10 cellular contexts compared by ENCODE assay signal in genomic region chr9:20551835-20552234, GRCh38.
DNase-seq lines count a peak whose midpoint lies in the region; ATAC-seq and TF ChIP-seq lines count a peak whose summit lies in the region.
"Had no signal": no experiment of that assay in that cellular context is flagged by ENCODE, and none has a peak within 500 bp of the region (broad histone marks: within the 10 kb centered on the region; RNA-seq: fewer than 3 reads in every experiment).

No MANE protein-coding gene starts in this region.

- H3K4me3 Mint-ChIP-seq in effector memory CD8-positive, alpha-beta T cell, result peak overlapping the region in 1 of 2 donors; percentile 21

- no peak overlapping the region for H2AFZ ChIP-seq in hepatocyte

- no peak for TF ChIP-seq CTCF in hepatocyte (IDR thresholded peaks at IDR 0.05; ENCODE audit: poor library complexity)

- ATAC-seq in GM18508 (IDR thresholded peaks at IDR 0.05; ENCODE audit: insufficient read depth, unreplicated experiment) (peak; percentile 73), GM21619 (IDR thresholded peaks at IDR 0.05; ENCODE audit: unreplicated experiment) (peak; percentile 72), Right ventricle myocardium inferior (no peak)
- no peak for ATAC-seq in effector memory CD8-positive, alpha-beta T cell (replicated peaks)

- H3K9ac ChIP-seq in HUES48 (ENCODE audit: low read depth, low read length), result no peak overlapping the region

- no peaks in the 10 kb centered on the region for H3K27me3 Mint-ChIP-seq in effector memory CD8-positive, alpha-beta T cell

- H3K9me3 ChIP-seq in HUES48 (ENCODE audit: control insufficient read depth, insufficient read depth, low read length) (no peaks in the 10 kb centered on the region), hepatocyte (ENCODE audit: low read depth) (no peaks in the 10 kb centered on the region)

- WGBS in hepatocyte (ENCODE audit: low lambda C conversion rate, missing lambda C conversion rate), result 44% methylated on average over 5 of the region's 5 CpGs

- peaks cover 22% of the 10 kb centered on the region for H3K4me1 ChIP-seq in HUES48 (ENCODE audit: control insufficient read depth, insufficient read depth, low read length)
- H3K4me1 ChIP-seq in hepatocyte (ENCODE audit: insufficient read depth), result peaks cover 20% of the 10 kb centered on the region

- H3K4me2 ChIP-seq in hepatocyte, result peak overlapping the region; percentile 52

- H3K9me3 Mint-ChIP-seq in effector memory CD8-positive, alpha-beta T cell, result no peaks in the 10 kb centered on the region

- H3K27ac ChIP-seq in HUES48 (ENCODE audit: low read depth, low read length) (peak overlapping the region; percentile 16), hepatocyte (peak overlapping the region; percentile 69)

- H3K79me2 ChIP-seq in hepatocyte, result peaks cover 95% of the 10 kb centered on the region

- DNase-seq in hepatocyte (ENCODE audit: low spot score), result peak; percentile 27
- no peak for DNase-seq in Right ventricle myocardium inferior (ENCODE audit: missing footprints)
- DNase-seq in stimulated activated CD8-positive, alpha-beta memory T cell treated with anti-CD3 and anti-CD28 coated beads, Interleukin-4, amount 100 ng/mL, for 48 hours, result no peak
- no peak for DNase-seq in DMS79 (lab: John Stamatoyannopoulos, UW)
- no peak for DNase-seq in effector memory CD8-positive, alpha-beta T cell
- DNase-seq: central memory CD4-positive, alpha-beta T cell; Kasumi-1 had no signal

- intact Hi-C loops in Right ventricle myocardium inferior (cut with DNase I), result loop anchor here (5.0 kb wide), 1 partner anchor 70 kb away; the partner anchor contains the start of gene MLLT3

- H3K4me1 Mint-ChIP-seq in effector memory CD8-positive, alpha-beta T cell (ENCODE audit: low read depth in 2 of 2), result peaks cover 30 to 63% of the 10 kb centered on the region in 2 donors

- H3K4me3 ChIP-seq in HUES48 (ENCODE audit: low read depth, low read length) (no peak overlapping the region), hepatocyte (no peak overlapping the region)

- no peaks in the 10 kb centered on the region for H3K36me3 Mint-ChIP-seq in effector memory CD8-positive, alpha-beta T cell (ENCODE audit: insufficient read depth)

- H4K20me1 ChIP-seq in hepatocyte (ENCODE audit: insufficient read depth, poor library complexity, severe bottlenecking), result peaks cover 4% of the 10 kb centered on the region

- H3K9me2 ChIP-seq in hepatocyte (replicated peaks; ENCODE audit: insufficient read depth), result peaks cover 3% of the 10 kb centered on the region

- H3K36me3 ChIP-seq in HUES48 (ENCODE audit: control insufficient read depth, insufficient read depth, low read length) (no peaks in the 10 kb centered on the region), hepatocyte (replicated peaks; ENCODE audit: insufficient read depth, low read depth) (no peaks in the 10 kb centered on the region)

- H3K27me3 ChIP-seq in HUES48 (ENCODE audit: control insufficient read depth, insufficient read depth, low read length), result no peaks in the 10 kb centered on the region
- H3K27me3 ChIP-seq in hepatocyte, result no peaks in the 10 kb centered on the region

- H3K27ac Mint-ChIP-seq in effector memory CD8-positive, alpha-beta T cell, result peak overlapping the region in 1 of 2 donors; percentile 36

Comparison
In these comparisons a context has a peak if more than half of its experiments do, and no peak if none do; other contexts are left out.
1. ATAC-seq: peak in GM18508 (single experiment) and GM21619 (single experiment); none in Right ventricle myocardium inferior (single experiment) and effector memory CD8-positive, alpha-beta T cell (single experiment).